ENCODE assay signal across 8 cellular contexts in the genomic region with DNA sequence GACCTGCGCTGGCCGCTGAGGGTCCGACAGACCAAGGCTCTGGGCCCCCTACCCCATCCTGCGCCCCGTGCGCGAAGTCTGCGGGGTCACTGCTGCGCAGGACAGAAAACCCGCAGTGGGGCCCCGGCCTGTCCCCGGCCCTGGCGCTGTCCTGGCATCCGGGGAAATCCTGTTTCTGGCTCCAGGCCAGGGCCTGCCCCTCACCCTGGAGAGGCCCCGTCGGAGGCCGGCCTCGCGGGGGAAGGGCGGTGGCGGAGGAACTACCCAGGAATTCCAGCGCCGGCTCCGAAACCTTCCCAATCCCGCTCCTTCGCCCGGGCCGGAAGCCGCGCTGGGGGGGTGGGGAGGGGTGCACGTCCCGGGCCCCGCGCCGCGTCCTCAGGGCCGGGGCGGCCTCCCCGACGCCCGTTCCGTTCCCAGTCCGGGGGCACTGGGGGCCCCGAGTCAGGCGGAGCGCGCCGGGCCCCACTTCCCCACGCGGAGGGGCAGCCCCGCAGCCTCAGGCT.
DNase-seq lines count a peak whose midpoint lies in the region; ATAC-seq, FAIRE-seq and TF ChIP-seq lines count a peak whose summit lies in the region.

No MANE protein-coding gene starts in this region.

- peaks cover 13% of the 10 kb centered on the region for H3K4me1 ChIP-seq in osteoblast (ENCODE audit: insufficient read depth, low read length)

- DNase-seq in activated T-cell treated with anti-CD3 and anti-CD28 coated beads, Interleukin-2, amount 50 U/mL, for 72 hours: peak in 1 of 2 donors; percentile 38
- DNase-seq in activated T-cell treated with anti-CD3 and anti-CD28 coated beads, Interleukin-2, amount 50 U/mL, for 48 hours: no peak
- peak; percentile 58 for DNase-seq in UCSD-AML1 (lab: John Stamatoyannopoulos, UW; ENCODE audit: unreplicated experiment)
- DNase-seq in frontal cortex (ENCODE audit: low spot score in 2 of 2): peak; percentile 68 to 71
- peak; percentile 99 for DNase-seq in osteoblast (ENCODE audit: insufficient read length, low spot score, missing footprints)
- DNase-seq in NCI-H526 treated with DMSO at 0.1 percent for 48 hours (lab: John Stamatoyannopoulos, UW): no peak

- H3K27ac ChIP-seq in osteoblast (ENCODE audit: low read depth, low read length): peak overlapping the region; percentile 41

- H3K36me3 ChIP-seq in osteoblast (ENCODE audit: insufficient read depth, low read length): peaks cover 4% of the 10 kb centered on the region

- peaks cover 11% of the 10 kb centered on the region for H3K79me2 ChIP-seq in osteoblast (ENCODE audit: insufficient read depth, low read length)

- H3K9me3 ChIP-seq in osteoblast (ENCODE audit: low read depth, low read length): no peaks in the 10 kb centered on the region

- no peaks in the 10 kb centered on the region for H3K9me3 Mint-ChIP-seq in activated T-cell treated with anti-CD3 and anti-CD28 coated beads, Interleukin-2, amount 50 U/mL, for 72 hours

- peak overlapping the region in 1 of 2 donors; percentile 53 for H3K4me3 Mint-ChIP-seq in activated T-cell treated with anti-CD3 and anti-CD28 coated beads, Interleukin-2, amount 50 U/mL, for 72 hours

- H4K20me1 ChIP-seq in osteoblast (ENCODE audit: insufficient read depth, low read length): peaks cover 11% of the 10 kb centered on the region

- H3K4me3 ChIP-seq in osteoblast (ENCODE audit: insufficient read depth, low read length): peak overlapping the region; percentile 60

- no peaks in the 10 kb centered on the region for H3K27me3 Mint-ChIP-seq in activated T-cell treated with anti-CD3 and anti-CD28 coated beads, Interleukin-2, amount 50 U/mL, for 72 hours (ENCODE audit: low read depth)

- H3K27ac Mint-ChIP-seq in activated T-cell treated with anti-CD3 and anti-CD28 coated beads, Interleukin-2, amount 50 U/mL, for 72 hours: no peak overlapping the region

- TF ChIP-seq CTCF in osteoblast (IDR thresholded peaks at IDR 0.05; ENCODE audit: extremely low read depth, low read depth, low read length): no peak

- no peaks in the 10 kb centered on the region for H3K4me1 Mint-ChIP-seq in activated T-cell treated with anti-CD3 and anti-CD28 coated beads, Interleukin-2, amount 50 U/mL, for 72 hours (ENCODE audit: low read depth)

- H3K36me3 Mint-ChIP-seq in activated T-cell treated with anti-CD3 and anti-CD28 coated beads, Interleukin-2, amount 50 U/mL, for 72 hours (ENCODE audit: insufficient read depth in 2 of 2): no peaks in the 10 kb centered on the region

- H3K27me3 ChIP-seq in osteoblast (ENCODE audit: insufficient read depth, low read length): no peaks in the 10 kb centered on the region

- ATAC-seq in activated T-cell treated with anti-CD3 and anti-CD28 coated beads, Interleukin-2, amount 50 U/mL, for 72 hours (replicated peaks in 1 of 2): peak; percentile 22 to 29
- no peak for ATAC-seq in HG02763 (IDR thresholded peaks at IDR 0.05; ENCODE audit: unreplicated experiment)
- ATAC-seq in HG02884 (IDR thresholded peaks at IDR 0.05; ENCODE audit: unreplicated experiment): no peak

- peak overlapping the region; percentile 68 for H3K4me2 ChIP-seq in osteoblast (ENCODE audit: insufficient read depth, low read length)

- FAIRE-seq in frontal cortex (lab: Jason Lieb, UNC): no peak

- no peak overlapping the region for H2AFZ ChIP-seq in osteoblast (ENCODE audit: low read length)

Comparison
In these comparisons a context has a peak if more than half of its experiments do, and no peak if none do; other contexts are left out.
1. ATAC-seq: peak in activated T-cell treated with anti-CD3 and anti-CD28 coated beads, Interleukin-2, amount 50 U/mL, for 72 hours (2 of 2); none in HG02763 (single experiment) and HG02884 (single experiment).
2. DNase-seq: peak in UCSD-AML1 (single experiment), frontal cortex (2 of 2) and osteoblast (single experiment); none in activated T-cell treated with anti-CD3 and anti-CD28 coated beads, Interleukin-2, amount 50 U/mL, for 48 hours (0 of 2) and NCI-H526 treated with DMSO at 0.1 percent for 48 hours (single experiment).